In genomic region chr17:39236383-39236927, GRCh38 we compare ENCODE assay signal across 19 cellular contexts. TPM values are rescaled to one million over a fixed set of nuclear protein-coding genes. Genes with fewer than 3 reads are reported as not detected.
A peak's percentile ranks its signal among the peaks of the same experiment; 100 is the strongest.
DNase-seq lines count a peak whose midpoint lies in the region; ATAC-seq and TF ChIP-seq lines count a peak whose summit lies in the region.
"Had no signal": no experiment of that assay in that cellular context is flagged by ENCODE, and none has a peak within 500 bp of the region (broad histone marks: within the 10 kb centered on the region; RNA-seq: fewer than 3 reads in every experiment).

No MANE protein-coding gene starts in this region.

- TF ChIP-seq CTCF in endodermal cell (conservative IDR thresholded peaks at IDR 0.05): no peak

- DNase-seq in CD4-positive, CD25-positive, alpha-beta regulatory T cell: no peak
- DNase-seq in COR-L47 (lab: John Stamatoyannopoulos, UW) (peak; percentile 88), NCI-H2107 (lab: John Stamatoyannopoulos, UW) (peak; percentile 59), endodermal cell (peak; percentile 51), mesenteric fat pad (ENCODE audit: low spot score) (no peak)
- no peak for DNase-seq in T-helper 2 cell treated with Interferon-gamma antibody and Interleukin-4, amounts not matched to agents 5 μg/mL and 100 μg/mL, for 36 hours (ENCODE audit: low spot score)
- DNase-seq: hippocampal formation had no signal

- no peak overlapping the region for H3K4me3 ChIP-seq in CD4-positive, CD25-positive, alpha-beta regulatory T cell (ENCODE audit: low read depth, low read length)
- no peak overlapping the region for H3K4me3 ChIP-seq in endodermal cell (ENCODE audit: low read length)
- H3K4me3 ChIP-seq: coronary artery, lung, ovary, right lobe of liver, tibial artery had no signal

- no peaks in the 10 kb centered on the region for H3K36me3 ChIP-seq in CD4-positive, CD25-positive, alpha-beta regulatory T cell (ENCODE audit: control insufficient read depth, insufficient read depth, low read length)
- no peaks in the 10 kb centered on the region for H3K36me3 ChIP-seq in endodermal cell (ENCODE audit: control insufficient read depth, insufficient read depth, low read length)
- H3K36me3 ChIP-seq: brain microvascular endothelial cell, ovary, right lobe of liver, tibial artery had no signal

- H3K36me3 Mint-ChIP-seq in CD4-positive, CD25-positive, alpha-beta regulatory T cell: no peaks in the 10 kb centered on the region
- no peaks in the 10 kb centered on the region for H3K36me3 Mint-ChIP-seq in endodermal cell (ENCODE audit: low read depth)
- no peaks in the 10 kb centered on the region for H3K36me3 Mint-ChIP-seq in T-helper 2 cell treated with Interferon-gamma antibody and Interleukin-4, amounts not matched to agents 5 μg/mL and 100 μg/mL, for 36 hours (ENCODE audit: low read depth)
- H3K36me3 Mint-ChIP-seq: stimulated activated memory B cell treated with anti-CD40 and anti-IgM and Interleukin-4, amounts not matched to agents 10 μg/mL and 1 μg/mL and 100 μg/mL, for 72 hours had no signal

- no peak overlapping the region for H3K9ac ChIP-seq in endodermal cell (ENCODE audit: extremely low read depth, low read length, poor library complexity, severe bottlenecking)
- H3K9ac ChIP-seq: KMS-11 had no signal

- H3K27me3 Mint-ChIP-seq in CD4-positive, CD25-positive, alpha-beta regulatory T cell: peaks cover 17% of the 10 kb centered on the region
- H3K27me3 Mint-ChIP-seq in endodermal cell (ENCODE audit: insufficient read depth): peaks cover 9% of the 10 kb centered on the region
- H3K27me3 Mint-ChIP-seq in T-helper 2 cell treated with Interferon-gamma antibody and Interleukin-4, amounts not matched to agents 5 μg/mL and 100 μg/mL, for 36 hours (ENCODE audit: low read depth): peaks cover 11% of the 10 kb centered on the region

- H3K9me3 Mint-ChIP-seq in CD4-positive, CD25-positive, alpha-beta regulatory T cell: no peaks in the 10 kb centered on the region
- H3K9me3 Mint-ChIP-seq in endodermal cell: no peaks in the 10 kb centered on the region
- H3K9me3 Mint-ChIP-seq in T-helper 2 cell treated with Interferon-gamma antibody and Interleukin-4, amounts not matched to agents 5 μg/mL and 100 μg/mL, for 36 hours: no peaks in the 10 kb centered on the region
- H3K9me3 Mint-ChIP-seq: HFFc6; stimulated activated memory B cell treated with anti-CD40 and anti-IgM and Interleukin-4, amounts not matched to agents 10 μg/mL and 1 μg/mL and 100 μg/mL, for 72 hours had no signal

- H3K4me3 Mint-ChIP-seq in CD4-positive, CD25-positive, alpha-beta regulatory T cell: no peak overlapping the region
- no peak overlapping the region for H3K4me3 Mint-ChIP-seq in endodermal cell
- H3K4me3 Mint-ChIP-seq in T-helper 2 cell treated with Interferon-gamma antibody and Interleukin-4, amounts not matched to agents 5 μg/mL and 100 μg/mL, for 36 hours: no peak overlapping the region
- H3K4me3 Mint-ChIP-seq: HFFc6; stimulated activated memory B cell treated with anti-CD40 and anti-IgM and Interleukin-4, amounts not matched to agents 10 μg/mL and 1 μg/mL and 100 μg/mL, for 72 hours had no signal

- H3K4me1 ChIP-seq in CD4-positive, CD25-positive, alpha-beta regulatory T cell (ENCODE audit: control insufficient read depth, insufficient read depth, low read length, poor library complexity, severe bottlenecking): peaks cover 44% of the 10 kb centered on the region
- no peaks in the 10 kb centered on the region for H3K4me1 ChIP-seq in endodermal cell (ENCODE audit: control insufficient read depth, insufficient read depth, low read length)

- H3K27ac Mint-ChIP-seq in CD4-positive, CD25-positive, alpha-beta regulatory T cell: peak overlapping the region in 2 of 3 donors; percentile 89 to 94
- H3K27ac Mint-ChIP-seq in endodermal cell: no peak overlapping the region
- H3K27ac Mint-ChIP-seq in T-helper 2 cell treated with Interferon-gamma antibody and Interleukin-4, amounts not matched to agents 5 μg/mL and 100 μg/mL, for 36 hours: no peak overlapping the region
- H3K27ac Mint-ChIP-seq: HFFc6; stimulated activated memory B cell treated with anti-CD40 and anti-IgM and Interleukin-4, amounts not matched to agents 10 μg/mL and 1 μg/mL and 100 μg/mL, for 72 hours had no signal

- peaks cover 5 to 45% (median 23%) of the 10 kb centered on the region in 4 donors for H3K4me1 Mint-ChIP-seq in CD4-positive, CD25-positive, alpha-beta regulatory T cell
- H3K4me1 Mint-ChIP-seq in endodermal cell: peaks cover 12% of the 10 kb centered on the region
- peaks cover 20% of the 10 kb centered on the region for H3K4me1 Mint-ChIP-seq in T-helper 2 cell treated with Interferon-gamma antibody and Interleukin-4, amounts not matched to agents 5 μg/mL and 100 μg/mL, for 36 hours (ENCODE audit: low read depth)

- WGBS in endodermal cell (ENCODE audit: insufficient coverage in 1 of 2, insufficient read length in 1 of 2), 2 experiments: 80 to 100% methylated on average over 1 to 5 of the region's 5 CpGs

- H3K27ac ChIP-seq in CD4-positive, CD25-positive, alpha-beta regulatory T cell (ENCODE audit: insufficient read depth, low read length, poor library complexity, severe bottlenecking): peak overlapping the region; percentile 51
- H3K27ac ChIP-seq in endodermal cell (ENCODE audit: low read depth, low read length): no peak overlapping the region
- H3K27ac ChIP-seq: brain microvascular endothelial cell, coronary artery, epithelial cell of prostate, KMS-11, ovary, right lobe of liver, tibial artery had no signal

- H3K27me3 ChIP-seq in CD4-positive, CD25-positive, alpha-beta regulatory T cell (ENCODE audit: control insufficient read depth, insufficient read depth, low read length): no peaks in the 10 kb centered on the region
- H3K27me3 ChIP-seq in endodermal cell (ENCODE audit: control insufficient read depth, insufficient read depth, low read length, poor library complexity, severe bottlenecking): no peaks in the 10 kb centered on the region
- H3K27me3 ChIP-seq: brain microvascular endothelial cell, ovary, right lobe of liver had no signal

- no peak for ATAC-seq in CD4-positive, CD25-positive, alpha-beta regulatory T cell (ENCODE audit: low read depth in 2 of 2)
- ATAC-seq in HG02981 (IDR thresholded peaks at IDR 0.05; ENCODE audit: unreplicated experiment): no peak

- no peaks in the 10 kb centered on the region for H3K9me3 ChIP-seq in CD4-positive, CD25-positive, alpha-beta regulatory T cell (ENCODE audit: control insufficient read depth in 2 of 2, low read length in 2 of 2)
- no peaks in the 10 kb centered on the region for H3K9me3 ChIP-seq in endodermal cell (ENCODE audit: control insufficient read depth, low read length)
- H3K9me3 ChIP-seq: ovary, right lobe of liver, tibial artery had no signal

RNA-seq across cellular contexts. Expression of gene STAC2, which starts 10.7 kb away (rescaled TPM):
- not detected for total RNA-seq in CD4-positive, CD25-positive, alpha-beta regulatory T cell
- polyA plus RNA-seq in CD4-positive, CD25-positive, alpha-beta regulatory T cell: not detected
- total RNA-seq in endodermal cell: under 1 TPM; 0.35 to 0.46 TPM
- polyA plus RNA-seq in endodermal cell (2013, experiment 1 of 2): 1.3 TPM
- 1.2 TPM for polyA plus RNA-seq in endodermal cell (2013, experiment 2 of 2)
- 0.16 TPM for total RNA-seq in mesenteric fat pad
- total RNA-seq: HFFc6, right lobe of liver had no signal
- polyA plus RNA-seq: keratinocyte had no signal

RNA-seq across cellular contexts. Expression of gene RPL19, which starts 36.4 kb away (rescaled TPM):
- 2,336 TPM for total RNA-seq in CD4-positive, CD25-positive, alpha-beta regulatory T cell
- 1,000 to 10,000 TPM; 2,055 to 3,537 (median 2,931) TPM for polyA plus RNA-seq in CD4-positive, CD25-positive, alpha-beta regulatory T cell
- 1,000 to 10,000 TPM; 1,782 to 1,829 TPM for total RNA-seq in endodermal cell
- polyA plus RNA-seq in endodermal cell (2013, experiment 1 of 2): 2,533 TPM
- polyA plus RNA-seq in endodermal cell (2013, experiment 2 of 2): 2,401 TPM
- 1,346 TPM for total RNA-seq in mesenteric fat pad

RNA-seq across cellular contexts. Expression of gene CACNB1, which starts 39.0 kb away (rescaled TPM):
- 19.3 TPM for total RNA-seq in CD4-positive, CD25-positive, alpha-beta regulatory T cell
- polyA plus RNA-seq in CD4-positive, CD25-positive, alpha-beta regulatory T cell: 1 to 10 TPM in 2 of 4 donors, under 1 TPM in 2; 0.48 to 1.5 (median 0.97) TPM
- total RNA-seq in endodermal cell: 10 to 100 TPM; 12.2 to 13.2 TPM
- polyA plus RNA-seq in endodermal cell (2013, experiment 1 of 2): 15.9 TPM
- 12.4 TPM for polyA plus RNA-seq in endodermal cell (2013, experiment 2 of 2)
- total RNA-seq in mesenteric fat pad: 5.1 TPM

Comparison
In these comparisons a context has a peak if more than half of its experiments do, and no peak if none do; other contexts are left out.
1. DNase-seq: peak in COR-L47 (single experiment), NCI-H2107 (single experiment) and endodermal cell (single experiment); none in CD4-positive, CD25-positive, alpha-beta regulatory T cell (0 of 3), T-helper 2 cell treated with Interferon-gamma antibody and Interleukin-4, amounts not matched to agents 5 μg/mL and 100 μg/mL, for 36 hours (single experiment) and mesenteric fat pad (single experiment).
2. H3K27ac Mint-ChIP-seq: peak in CD4-positive, CD25-positive, alpha-beta regulatory T cell (2 of 3); none in endodermal cell (single experiment) and T-helper 2 cell treated with Interferon-gamma antibody and Interleukin-4, amounts not matched to agents 5 μg/mL and 100 μg/mL, for 36 hours (single experiment).